ENCODE assay signal across 18 cellular contexts in genomic region chr3:138265745-138266144, GRCh38.
A peak's percentile ranks its signal among the peaks of the same experiment; 100 is the strongest.
DNase-seq lines count a peak whose midpoint lies in the region; ATAC-seq, FAIRE-seq and TF ChIP-seq lines count a peak whose summit lies in the region.
"Had no signal": no experiment of that assay in that cellular context is flagged by ENCODE, and none has a peak within 500 bp of the region (broad histone marks: within the 10 kb centered on the region; RNA-seq: fewer than 3 reads in every experiment).

No MANE protein-coding gene starts in this region.

- FAIRE-seq in HTR-8/SVneo (lab: Jason Lieb, UNC), result no peak
- FAIRE-seq: G401.6, GM12892, H1 had no signal

- TF ChIP-seq CTCF in endothelial cell (IDR thresholded peaks at IDR 0.05; ENCODE audit: unreplicated experiment), result no peak

- H3K36me3 Mint-ChIP-seq in endothelial cell (ENCODE audit: low read depth, unreplicated experiment), result peaks cover 6% of the 10 kb centered on the region

- H3K4me3 Mint-ChIP-seq in endothelial cell (ENCODE audit: unreplicated experiment), result no peak overlapping the region
- H3K4me3 Mint-ChIP-seq: CD4-positive, CD25-positive, alpha-beta regulatory T cell; CD8-positive, alpha-beta T cell had no signal

- H3K27ac Mint-ChIP-seq in endothelial cell (ENCODE audit: unreplicated experiment), result no peak overlapping the region

- H3K27me3 Mint-ChIP-seq in endothelial cell (ENCODE audit: unreplicated experiment), result peaks cover 3% of the 10 kb centered on the region
- H3K27me3 Mint-ChIP-seq: CD4-positive, CD25-positive, alpha-beta regulatory T cell had no signal

- H3K9me3 Mint-ChIP-seq in endothelial cell (ENCODE audit: unreplicated experiment), result no peaks in the 10 kb centered on the region
- H3K9me3 Mint-ChIP-seq: CD8-positive, alpha-beta T cell had no signal

- ATAC-seq in HG03460 (IDR thresholded peaks at IDR 0.05; ENCODE audit: unreplicated experiment), result no peak
- ATAC-seq: CD8-positive, alpha-beta T cell had no signal

- DNase-seq in NCI-H226 (peak; percentile 2), amniotic epithelial cell (ENCODE audit: low read depth) (peak; percentile 55), foreskin melanocyte (peak; percentile 18), endothelial cell (ENCODE audit: low spot score) (no peak), HTR-8/SVneo (ENCODE audit: insufficient read length, low spot score) (no peak), midbrain (lab: John Stamatoyannopoulos, UW) (no peak)
- DNase-seq: Caco-2; CD4-positive, CD25-positive, alpha-beta regulatory T cell; CD8-positive, alpha-beta T cell; DMS153; DND-41; GM23248; H7; HCEC 1CT had no signal

- H3K4me1 Mint-ChIP-seq in endothelial cell (ENCODE audit: unreplicated experiment), result no peaks in the 10 kb centered on the region

Comparison
In these comparisons a context has a peak if more than half of its experiments do, and no peak if none do; other contexts are left out.
1. DNase-seq: peak in NCI-H226 (single experiment), amniotic epithelial cell (single experiment) and foreskin melanocyte (single experiment); none in endothelial cell (single experiment), HTR-8/SVneo (single experiment) and midbrain (single experiment).